In the genomic region with DNA sequence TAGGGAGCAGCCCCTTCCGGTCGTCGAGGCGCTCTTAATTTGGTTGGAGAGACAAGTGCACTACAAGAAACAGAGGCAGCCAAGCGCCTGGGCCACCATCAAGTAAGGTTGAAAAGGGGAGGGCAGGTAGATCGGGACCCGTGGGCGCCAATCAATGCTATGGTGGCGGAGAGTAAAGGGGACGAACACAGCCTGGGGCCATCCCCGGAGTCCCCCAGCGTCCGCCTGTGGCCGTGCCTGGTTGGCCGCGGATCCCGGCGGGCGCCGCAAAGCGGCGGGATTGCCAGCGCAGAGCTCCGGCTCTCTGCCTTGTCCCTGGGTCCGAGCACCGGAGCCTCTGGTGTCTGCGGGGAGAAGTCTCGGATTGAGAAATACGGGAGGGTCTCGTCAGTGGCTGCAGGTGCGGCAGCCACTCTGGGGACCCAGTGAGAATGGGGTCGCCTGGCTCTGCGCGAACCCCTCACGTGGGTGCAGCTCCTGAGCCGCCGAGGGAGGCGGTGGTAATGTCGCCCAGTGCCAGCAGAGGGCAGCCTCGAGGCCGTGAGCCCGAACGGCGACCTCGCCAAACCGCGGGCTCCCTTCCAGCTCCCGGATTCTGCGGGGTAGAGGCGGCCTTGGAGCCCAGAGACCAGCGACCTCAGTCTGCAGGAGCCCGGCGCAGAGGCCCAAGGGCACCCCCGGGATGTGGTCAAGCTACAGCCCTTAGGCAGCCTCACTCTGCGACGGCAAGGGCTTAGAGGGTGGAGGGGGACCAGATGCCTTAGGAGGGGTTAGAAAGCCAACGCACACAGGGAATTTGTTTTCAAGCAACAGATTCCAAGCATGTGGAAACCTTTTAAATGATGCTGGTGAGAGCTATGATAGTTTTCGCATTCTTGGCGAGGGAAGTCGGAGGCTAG, we compare ENCODE assay signal across 8 cellular contexts. TPM values are rescaled to one million over a fixed set of nuclear protein-coding genes. Genes with fewer than 3 reads are reported as not detected.
A peak's percentile ranks its signal among the peaks of the same experiment; 100 is the strongest.
DNase-seq lines count a peak whose midpoint lies in the region; ATAC-seq, FAIRE-seq and TF ChIP-seq lines count a peak whose summit lies in the region.

No MANE protein-coding gene starts in this region.

- ATAC-seq in HG03354 (IDR thresholded peaks at IDR 0.05; ENCODE audit: poor library complexity, severe bottlenecking, unreplicated experiment): peak; percentile 79

- POLR2A ChIA-PET in AG04450 (lab: Yijun Ruan, JAX): interaction anchor here (0.7 to 1.0 kb wide), 3 partner anchors 13 to 356 kb away, joined by 4 to 5 read pairs (median 5); partner anchors contain the start of gene CEP70

- H3K27me3 ChIP-seq in AG04450 (ENCODE audit: control insufficient read depth, insufficient read depth, low read length) (peaks cover 76% of the 10 kb centered on the region), thymus (ENCODE audit: control insufficient read depth, insufficient read depth) (peaks cover 66% of the 10 kb centered on the region)

- FAIRE-seq in GM18507 (lab: Jason Lieb, UNC): peak; percentile 5

- CTCF ChIA-PET in AG04450 (lab: Charles Lee): interaction anchor here (0.5 to 5.4 kb wide), 66 partner anchors 8 to 586 kb away, joined by 3 to 82 read pairs (median 4); partner anchors contain the start of genes CEP70, FOXL2 and FOXL2NB

- H3K4me1 ChIP-seq in thymus (ENCODE audit: control insufficient read depth, insufficient read depth, low read length): peaks cover 9% of the 10 kb centered on the region

- DNase-seq in AG04450 (ENCODE audit: low read depth, low spot score): no peak
- DNase-seq in GM18507 (ENCODE audit: extremely low spot score, insufficient read length, low read depth): peak; percentile 66
- DNase-seq in RPMI8226: peak; percentile 74
- DNase-seq in activated gamma-delta T cell (lab: John Stamatoyannopoulos, UW): peak; percentile 35
- peak; percentile 83 for DNase-seq in germinal center (ENCODE audit: low spot score)
- peak; percentile 25 for DNase-seq in occipital lobe (lab: John Stamatoyannopoulos, UW)

- peak; percentile 77 for TF ChIP-seq CTCF in AG04450 (IDR thresholded peaks at IDR 0.05; ENCODE audit: low read depth, low read length)

- no peak overlapping the region for H3K27ac ChIP-seq in AG04450 (ENCODE audit: low read depth, low read length)
- H3K27ac ChIP-seq in thymus (ENCODE audit: low read depth): no peak overlapping the region

- H3K36me3 ChIP-seq in thymus (ENCODE audit: control insufficient read depth, insufficient read depth): no peaks in the 10 kb centered on the region

- WGBS in thymus: 3% methylated on average over 60 of the region's 60 CpGs

- H3K9me3 ChIP-seq in AG04450 (ENCODE audit: control insufficient read depth, insufficient read depth, low read length) (peaks cover 5% of the 10 kb centered on the region; the same call in 1 of the 2 replicates), thymus (ENCODE audit: control insufficient read depth) (no peaks in the 10 kb centered on the region)

- peak overlapping the region; percentile 55 for H3K4me3 ChIP-seq in AG04450 (ENCODE audit: low read depth, low read length)
- H3K4me3 ChIP-seq in thymus (ENCODE audit: low read length): peak overlapping the region; percentile 49

RNA-seq across cellular contexts. Expression of gene FOXL2, which starts 10.8 kb away (rescaled TPM):
- polyA plus RNA-seq in AG04450 (2011; rRNA removed): 0.05 and 0.07 TPM in 2 replicates
- not detected in 2 replicates for polyA minus RNA-seq in AG04450 (2011; rRNA and poly(A)+ RNA removed)
- total RNA-seq in occipital lobe: not detected
- polyA plus RNA-seq in thymus: 0.18 TPM

RNA-seq across cellular contexts. Expression of gene FOXL2NB, which starts 10.9 kb away (rescaled TPM):
- polyA plus RNA-seq in AG04450 (2011; rRNA removed): 0.04 and 0.05 TPM in 2 replicates
- polyA minus RNA-seq in AG04450 (2011; rRNA and poly(A)+ RNA removed): not detected in 2 replicates
- total RNA-seq in occipital lobe: 0.16 TPM
- polyA plus RNA-seq in thymus: 0.05 TPM
